In the genomic region with DNA sequence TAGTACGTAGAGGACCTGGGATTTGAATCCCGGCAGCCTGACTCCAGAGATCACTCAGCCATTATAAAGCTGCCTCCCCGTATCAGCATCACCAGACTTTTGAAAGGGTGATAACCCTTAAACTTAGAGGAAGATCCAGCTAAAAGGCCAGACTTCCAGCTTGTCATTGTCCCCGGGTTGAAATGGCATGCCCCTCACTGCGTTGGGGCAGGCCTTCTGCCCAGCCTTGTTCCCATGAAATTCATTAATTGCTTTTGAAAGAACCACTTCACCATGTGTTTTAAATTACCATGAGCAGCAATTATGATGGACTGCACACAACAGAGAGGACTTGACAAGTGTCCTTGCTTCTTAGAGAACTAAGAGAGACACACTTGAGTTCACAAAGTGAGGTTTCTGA, we compare ENCODE assay signal across 25 cellular contexts.
"Had no signal": no experiment of that assay in that cellular context is flagged by ENCODE, and none has a peak within 500 bp of the region (broad histone marks: within the 10 kb centered on the region; RNA-seq: fewer than 3 reads in every experiment).

No MANE protein-coding gene starts in this region.

- H3K9me3 Mint-ChIP-seq: dendritic cell treated with granulocyte-macrophage colony-stimulating factor and Interleukin-4, amounts not matched to agents 40 ng/mL and 50 ng/mL, for 4 days; endodermal cell; memory B cell; natural killer cell; stimulated activated effector memory CD8-positive, alpha-beta T cell treated with anti-CD3 and anti-CD28 coated beads, Interleukin-12 subunit alpha, Interleukin-12 subunit beta, amount 100 ng/mL, for 72 hours had no signal

- H3K79me2 ChIP-seq: hepatocyte had no signal

- H3K4me3 Mint-ChIP-seq: dendritic cell treated with granulocyte-macrophage colony-stimulating factor and Interleukin-4, amounts not matched to agents 40 ng/mL and 50 ng/mL, for 4 days; endodermal cell; memory B cell; natural killer cell; stimulated activated effector memory CD8-positive, alpha-beta T cell treated with anti-CD3 and anti-CD28 coated beads, Interleukin-12 subunit alpha, Interleukin-12 subunit beta, amount 100 ng/mL, for 72 hours had no signal

- H3K9me3 ChIP-seq: heart left ventricle, right atrium auricular region, sigmoid colon, stomach, thyroid gland had no signal

- H2AFZ ChIP-seq: hepatocyte, parathyroid adenoma had no signal

- ATAC-seq: esophagus mucosa; foreskin keratinocyte; gastroesophageal sphincter; heart left ventricle; left lobe of liver; natural killer cell; stimulated activated effector memory CD8-positive, alpha-beta T cell treated with anti-CD3 and anti-CD28 coated beads, Interleukin-12 subunit alpha, Interleukin-12 subunit beta, amount 100 ng/mL, for 72 hours had no signal

- H3K36me3 ChIP-seq: gastroesophageal sphincter, heart left ventricle, right atrium auricular region, sigmoid colon, stomach, thyroid gland had no signal

- H3K27me3 ChIP-seq: foreskin keratinocyte, hepatocyte, right atrium auricular region, sigmoid colon, stomach, thyroid gland had no signal

- H3K9ac ChIP-seq: parathyroid adenoma had no signal

- H3K4me1 ChIP-seq: foreskin keratinocyte, gastroesophageal sphincter, heart left ventricle, right atrium auricular region, stomach, thyroid gland had no signal

- H3K4me3 ChIP-seq: gastroesophageal sphincter, heart left ventricle, hepatocyte, lung, right atrium auricular region, sigmoid colon, stomach, thyroid gland had no signal

- H3K27me3 Mint-ChIP-seq: dendritic cell treated with granulocyte-macrophage colony-stimulating factor and Interleukin-4, amounts not matched to agents 40 ng/mL and 50 ng/mL, for 4 days had no signal

- H3K27ac Mint-ChIP-seq: dendritic cell treated with granulocyte-macrophage colony-stimulating factor and Interleukin-4, amounts not matched to agents 40 ng/mL and 50 ng/mL, for 4 days; endodermal cell; memory B cell; natural killer cell; progenitor cell of endocrine pancreas; stimulated activated effector memory CD8-positive, alpha-beta T cell treated with anti-CD3 and anti-CD28 coated beads, Interleukin-12 subunit alpha, Interleukin-12 subunit beta, amount 100 ng/mL, for 72 hours had no signal

- H3K27ac ChIP-seq: epithelial cell of prostate, foreskin keratinocyte, gastroesophageal sphincter, heart left ventricle, hepatocyte, parathyroid adenoma, right atrium auricular region, sigmoid colon, stomach, thyroid gland had no signal

- H3K36me3 Mint-ChIP-seq: memory B cell; natural killer cell; stimulated activated effector memory CD8-positive, alpha-beta T cell treated with anti-CD3 and anti-CD28 coated beads, Interleukin-12 subunit alpha, Interleukin-12 subunit beta, amount 100 ng/mL, for 72 hours had no signal

- H3K4me2 ChIP-seq: hepatocyte had no signal

- H3K4me1 Mint-ChIP-seq: memory B cell had no signal

- DNase-seq: effector CD8-positive, alpha-beta T cell; endodermal cell; foreskin keratinocyte; heart left ventricle; kidney; natural killer cell; sigmoid colon; stimulated activated CD4-positive, alpha-beta T cell treated with anti-CD3 and anti-CD28 coated beads, Interleukin-2, amount 100 ng/mL, for 24 hours; stimulated activated CD4-positive, alpha-beta T cell treated with anti-CD3 and anti-CD28 coated beads, Interleukin-4, amount 100 ng/mL, for 24 hours; stimulated activated naive CD4-positive, alpha-beta T cell treated with Interleukin-2 at 50 U/mL for 16 hours; stomach; thyroid gland; trophoblast cell had no signal
